ENCODE assay signal across 8 cellular contexts in the genomic region with DNA sequence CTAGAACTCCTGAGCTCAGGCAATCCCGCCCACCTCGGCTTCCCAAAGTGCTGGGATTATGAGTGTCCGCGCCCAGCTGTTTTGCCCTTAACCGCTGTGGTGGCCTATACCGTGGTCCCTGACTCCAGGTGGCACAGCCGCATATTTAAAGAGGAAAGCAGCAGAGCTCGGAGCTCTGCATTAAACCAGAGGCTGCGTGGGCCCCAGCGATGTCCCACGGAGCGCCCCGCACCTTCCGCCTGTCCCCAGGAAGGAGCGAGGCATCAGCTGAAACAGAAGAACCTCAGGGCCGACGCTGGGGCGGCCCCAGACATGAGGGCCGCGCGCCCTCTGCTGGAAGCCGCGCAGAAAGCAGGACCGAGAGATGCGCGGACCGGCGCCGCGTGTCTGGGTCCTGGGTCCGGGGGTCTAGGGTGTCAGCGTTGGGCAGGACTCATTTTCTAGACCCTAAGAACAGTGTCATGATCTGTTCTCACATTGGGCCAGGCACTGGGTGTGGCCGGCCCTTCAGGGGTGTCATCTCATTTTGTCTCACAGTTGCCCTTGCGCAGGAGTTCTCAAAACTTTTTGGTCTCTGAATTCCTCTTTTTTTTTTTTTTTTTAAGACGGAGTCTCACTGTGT. TPM values are rescaled to one million over a fixed set of nuclear protein-coding genes. Genes with fewer than 3 reads are reported as not detected.
DNase-seq lines count a peak whose midpoint lies in the region; ATAC-seq and FAIRE-seq lines count a peak whose summit lies in the region.

No MANE protein-coding gene starts in this region.

- H3K4me3 ChIP-seq in small intestine (ENCODE audit: low read depth in 1 of 2, low read length in 2 of 2): no peak overlapping the region

- ATAC-seq in GM18909 (IDR thresholded peaks at IDR 0.05; ENCODE audit: poor library complexity, unreplicated experiment): no peak

- 13% methylated on average over 34 to 35 of the region's 35 CpGs for WGBS in small intestine, 3 donors

- no peak for FAIRE-seq in small intestine (lab: Jason Lieb, UNC)

- H3K9me3 ChIP-seq in small intestine (ENCODE audit: control insufficient read depth, low read depth): no peaks in the 10 kb centered on the region

- no peaks in the 10 kb centered on the region for H3K27me3 ChIP-seq in small intestine (ENCODE audit: control insufficient read depth in 2 of 2, insufficient read depth in 2 of 2, low read length in 2 of 2)

- H3K4me1 ChIP-seq in small intestine (ENCODE audit: control insufficient read depth in 2 of 2, insufficient read depth in 1 of 2, low read depth in 1 of 2, low read length in 1 of 2): no peaks in the 10 kb centered on the region

- peak; percentile 41 to 63 for DNase-seq in NCI-H2081 (lab: John Stamatoyannopoulos, UW)
- no peak for DNase-seq in NCI-H2081 treated with DMSO at 0.1 percent for 48 hours (lab: John Stamatoyannopoulos, UW)
- DNase-seq in NAMALWA (ENCODE audit: low spot score): peak; percentile 86
- peak; percentile 55 for DNase-seq in T-helper 9 cell
- peak in 50 of 58 donors; percentile 10 to 79 (median 38) for DNase-seq in anterior cingulate cortex (lab: John Stamatoyannopoulos, UW)
- DNase-seq in hippocampal formation (lab: John Stamatoyannopoulos, UW): peak; percentile 43 to 49
- peak; percentile 56 for DNase-seq in small intestine

- H3K36me3 ChIP-seq in small intestine (ENCODE audit: control insufficient read depth in 2 of 2, insufficient read depth in 2 of 2, low read length in 2 of 2): no peaks in the 10 kb centered on the region

- no peak overlapping the region for H3K27ac ChIP-seq in small intestine (ENCODE audit: low read depth in 1 of 2, low read length in 1 of 2)

RNA-seq across cellular contexts. Expression of a gene that starts 37.7 kb away (rescaled TPM):
- under 1 TPM in 1 of 3 donors, not detected in 2; 0.25 TPM for polyA plus RNA-seq in small intestine

RNA-seq across cellular contexts. Expression of a gene that starts 49.6 kb away (rescaled TPM):
- 1 to 10 TPM in 2 of 3 donors, under 1 TPM in 1; 0.45 to 9.3 (median 1.4) TPM for polyA plus RNA-seq in small intestine
